1 cellular context compared by ENCODE assay signal in genomic region chr5:109688999-109689739, GRCh38.
TF ChIP-seq lines count a peak whose summit lies in the region.

No MANE protein-coding gene starts in this region.

TF ChIP-seq in WTC11, 78 proteins besides CTCF, POLR2A, EP300 and RAD21 (continued from another document and continues in another):
- TF ChIP-seq STAT6 (CRISPR knock-in tag; conservative IDR thresholded peaks at IDR 0.05; ENCODE audit: low read depth) (no peak; the same call in 1 of the 2 replicates), NFATC4 (CRISPR knock-in tag; IDR thresholded peaks at IDR 0.05) (no peak), SP1 (CRISPR knock-in tag; conservative IDR thresholded peaks at IDR 0.05) (peak; percentile 92), E2F4 (CRISPR knock-in tag; IDR thresholded peaks at IDR 0.05; ENCODE audit: borderline replicate concordance, low read depth) (no peak), NFYB (CRISPR knock-in tag; conservative IDR thresholded peaks at IDR 0.05; ENCODE audit: low read depth) (peak; percentile 74), TCF7 (CRISPR knock-in tag; IDR thresholded peaks at IDR 0.05; ENCODE audit: low read depth) (no peak), SMAD3 (CRISPR knock-in tag; IDR thresholded peaks at IDR 0.05; ENCODE audit: borderline replicate concordance) (no peak), ATF2 (CRISPR knock-in tag; IDR thresholded peaks at IDR 0.05; ENCODE audit: borderline replicate concordance, low read depth) (no peak), IRF2 (CRISPR knock-in tag; IDR thresholded peaks at IDR 0.05; ENCODE audit: borderline replicate concordance, low read depth) (no peak), JAZF1 (CRISPR knock-in tag; IDR thresholded peaks at IDR 0.05) (no peak), GABPB1 (CRISPR knock-in tag; IDR thresholded peaks at IDR 0.05) (no peak), ZNF138 (CRISPR knock-in tag; conservative IDR thresholded peaks at IDR 0.05) (no peak), MYBL2 (CRISPR knock-in tag; IDR thresholded peaks at IDR 0.05) (no peak), PRRX2 (CRISPR knock-in tag; IDR thresholded peaks at IDR 0.05) (no peak), FOXP1 (CRISPR knock-in tag; IDR thresholded peaks at IDR 0.05; ENCODE audit: borderline replicate concordance) (no peak), CBFB (CRISPR knock-in tag; IDR thresholded peaks at IDR 0.05; ENCODE audit: low read depth) (no peak), ZBTB21 (CRISPR knock-in tag; IDR thresholded peaks at IDR 0.05; ENCODE audit: borderline replicate concordance) (no peak), NR3C1 (CRISPR knock-in tag; conservative IDR thresholded peaks at IDR 0.05; ENCODE audit: low read depth) (no peak), ZNF121 (CRISPR knock-in tag; IDR thresholded peaks at IDR 0.05) (no peak), RELA (CRISPR knock-in tag; IDR thresholded peaks at IDR 0.05; ENCODE audit: borderline replicate concordance) (no peak), HMGA2 (CRISPR knock-in tag; IDR thresholded peaks at IDR 0.05) (no peak), KAT7 (CRISPR knock-in tag; IDR thresholded peaks at IDR 0.05; ENCODE audit: borderline replicate concordance) (0 out of 2 replicates have a peak, but pooled peaks have one; percentile 17), NR1H2 (CRISPR knock-in tag; IDR thresholded peaks at IDR 0.05) (no peak), ELF4 (CRISPR knock-in tag; IDR thresholded peaks at IDR 0.05; ENCODE audit: low read depth) (no peak), ZNF423 (CRISPR knock-in tag; IDR thresholded peaks at IDR 0.05) (no peak), MXD4 (CRISPR knock-in tag; IDR thresholded peaks at IDR 0.05; ENCODE audit: borderline replicate concordance) (no peak), ZMAT4 (CRISPR knock-in tag; IDR thresholded peaks at IDR 0.05) (no peak), CREB1 (CRISPR knock-in tag; IDR thresholded peaks at IDR 0.05) (no peak), USF2 (CRISPR knock-in tag; IDR thresholded peaks at IDR 0.05) (no peak), ZNF219 (CRISPR knock-in tag; IDR thresholded peaks at IDR 0.05; ENCODE audit: borderline replicate concordance) (no peak), ZNF232 (CRISPR knock-in tag; IDR thresholded peaks at IDR 0.05) (no peak), NR2C2 (CRISPR knock-in tag; IDR thresholded peaks at IDR 0.05) (no peak)
- TF ChIP-seq, protein P1, sequence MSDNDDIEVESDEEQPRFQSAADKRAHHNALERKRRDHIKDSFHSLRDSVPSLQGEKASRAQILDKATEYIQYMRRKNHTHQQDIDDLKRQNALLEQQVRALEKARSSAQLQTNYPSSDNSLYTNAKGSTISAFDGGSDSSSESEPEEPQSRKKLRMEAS (CRISPR knock-in tag; IDR thresholded peaks at IDR 0.05): peak; percentile 43; the same call in 1 of the 2 replicates
- TF ChIP-seq, protein P2, sequence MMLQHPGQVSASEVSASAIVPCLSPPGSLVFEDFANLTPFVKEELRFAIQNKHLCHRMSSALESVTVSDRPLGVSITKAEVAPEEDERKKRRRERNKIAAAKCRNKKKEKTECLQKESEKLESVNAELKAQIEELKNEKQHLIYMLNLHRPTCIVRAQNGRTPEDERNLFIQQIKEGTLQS (CRISPR knock-in tag; conservative IDR thresholded peaks at IDR 0.05): no peak
- TF ChIP-seq, protein P3, sequence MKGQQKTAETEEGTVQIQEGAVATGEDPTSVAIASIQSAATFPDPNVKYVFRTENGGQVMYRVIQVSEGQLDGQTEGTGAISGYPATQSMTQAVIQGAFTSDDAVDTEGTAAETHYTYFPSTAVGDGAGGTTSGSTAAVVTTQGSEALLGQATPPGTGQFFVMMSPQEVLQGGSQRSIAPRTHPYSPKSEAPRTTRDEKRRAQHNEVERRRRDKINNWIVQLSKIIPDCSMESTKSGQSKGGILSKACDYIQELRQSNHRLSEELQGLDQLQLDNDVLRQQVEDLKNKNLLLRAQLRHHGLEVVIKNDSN (CRISPR knock-in tag; IDR thresholded peaks at IDR 0.05): no peak
- TF ChIP-seq, protein P4, sequence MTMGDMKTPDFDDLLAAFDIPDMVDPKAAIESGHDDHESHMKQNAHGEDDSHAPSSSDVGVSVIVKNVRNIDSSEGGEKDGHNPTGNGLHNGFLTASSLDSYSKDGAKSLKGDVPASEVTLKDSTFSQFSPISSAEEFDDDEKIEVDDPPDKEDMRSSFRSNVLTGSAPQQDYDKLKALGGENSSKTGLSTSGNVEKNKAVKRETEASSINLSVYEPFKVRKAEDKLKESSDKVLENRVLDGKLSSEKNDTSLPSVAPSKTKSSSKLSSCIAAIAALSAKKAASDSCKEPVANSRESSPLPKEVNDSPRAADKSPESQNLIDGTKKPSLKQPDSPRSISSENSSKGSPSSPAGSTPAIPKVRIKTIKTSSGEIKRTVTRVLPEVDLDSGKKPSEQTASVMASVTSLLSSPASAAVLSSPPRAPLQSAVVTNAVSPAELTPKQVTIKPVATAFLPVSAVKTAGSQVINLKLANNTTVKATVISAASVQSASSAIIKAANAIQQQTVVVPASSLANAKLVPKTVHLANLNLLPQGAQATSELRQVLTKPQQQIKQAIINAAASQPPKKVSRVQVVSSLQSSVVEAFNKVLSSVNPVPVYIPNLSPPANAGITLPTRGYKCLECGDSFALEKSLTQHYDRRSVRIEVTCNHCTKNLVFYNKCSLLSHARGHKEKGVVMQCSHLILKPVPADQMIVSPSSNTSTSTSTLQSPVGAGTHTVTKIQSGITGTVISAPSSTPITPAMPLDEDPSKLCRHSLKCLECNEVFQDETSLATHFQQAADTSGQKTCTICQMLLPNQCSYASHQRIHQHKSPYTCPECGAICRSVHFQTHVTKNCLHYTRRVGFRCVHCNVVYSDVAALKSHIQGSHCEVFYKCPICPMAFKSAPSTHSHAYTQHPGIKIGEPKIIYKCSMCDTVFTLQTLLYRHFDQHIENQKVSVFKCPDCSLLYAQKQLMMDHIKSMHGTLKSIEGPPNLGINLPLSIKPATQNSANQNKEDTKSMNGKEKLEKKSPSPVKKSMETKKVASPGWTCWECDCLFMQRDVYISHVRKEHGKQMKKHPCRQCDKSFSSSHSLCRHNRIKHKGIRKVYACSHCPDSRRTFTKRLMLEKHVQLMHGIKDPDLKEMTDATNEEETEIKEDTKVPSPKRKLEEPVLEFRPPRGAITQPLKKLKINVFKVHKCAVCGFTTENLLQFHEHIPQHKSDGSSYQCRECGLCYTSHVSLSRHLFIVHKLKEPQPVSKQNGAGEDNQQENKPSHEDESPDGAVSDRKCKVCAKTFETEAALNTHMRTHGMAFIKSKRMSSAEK (CRISPR knock-in tag; IDR thresholded peaks at IDR 0.05; ENCODE audit: borderline replicate concordance): no peak
- TF ChIP-seq, protein P5, sequence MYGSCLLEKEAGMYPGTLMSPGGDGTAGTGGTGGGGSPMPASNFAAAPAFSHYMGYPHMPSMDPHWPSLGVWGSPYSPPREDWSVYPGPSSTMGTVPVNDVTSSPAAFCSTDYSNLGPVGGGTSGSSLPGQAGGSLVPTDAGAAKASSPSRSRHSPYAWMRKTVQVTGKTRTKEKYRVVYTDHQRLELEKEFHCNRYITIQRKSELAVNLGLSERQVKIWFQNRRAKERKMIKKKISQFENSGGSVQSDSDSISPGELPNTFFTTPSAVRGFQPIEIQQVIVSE (CRISPR knock-in tag; IDR thresholded peaks at IDR 0.05; ENCODE audit: borderline replicate concordance): no peak
- TF ChIP-seq, protein P6, sequence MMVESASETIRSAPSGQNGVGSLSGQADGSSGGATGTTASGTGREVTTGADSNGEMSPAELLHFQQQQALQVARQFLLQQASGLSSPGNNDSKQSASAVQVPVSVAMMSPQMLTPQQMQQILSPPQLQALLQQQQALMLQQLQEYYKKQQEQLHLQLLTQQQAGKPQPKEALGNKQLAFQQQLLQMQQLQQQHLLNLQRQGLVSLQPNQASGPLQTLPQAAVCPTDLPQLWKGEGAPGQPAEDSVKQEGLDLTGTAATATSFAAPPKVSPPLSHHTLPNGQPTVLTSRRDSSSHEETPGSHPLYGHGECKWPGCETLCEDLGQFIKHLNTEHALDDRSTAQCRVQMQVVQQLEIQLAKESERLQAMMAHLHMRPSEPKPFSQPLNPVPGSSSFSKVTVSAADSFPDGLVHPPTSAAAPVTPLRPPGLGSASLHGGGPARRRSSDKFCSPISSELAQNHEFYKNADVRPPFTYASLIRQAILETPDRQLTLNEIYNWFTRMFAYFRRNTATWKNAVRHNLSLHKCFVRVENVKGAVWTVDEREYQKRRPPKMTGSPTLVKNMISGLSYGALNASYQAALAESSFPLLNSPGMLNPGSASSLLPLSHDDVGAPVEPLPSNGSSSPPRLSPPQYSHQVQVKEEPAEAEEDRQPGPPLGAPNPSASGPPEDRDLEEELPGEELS (CRISPR knock-in tag; IDR thresholded peaks at IDR 0.05): no peak; the same call in 1 of the 2 replicates
- TF ChIP-seq, protein P7, sequence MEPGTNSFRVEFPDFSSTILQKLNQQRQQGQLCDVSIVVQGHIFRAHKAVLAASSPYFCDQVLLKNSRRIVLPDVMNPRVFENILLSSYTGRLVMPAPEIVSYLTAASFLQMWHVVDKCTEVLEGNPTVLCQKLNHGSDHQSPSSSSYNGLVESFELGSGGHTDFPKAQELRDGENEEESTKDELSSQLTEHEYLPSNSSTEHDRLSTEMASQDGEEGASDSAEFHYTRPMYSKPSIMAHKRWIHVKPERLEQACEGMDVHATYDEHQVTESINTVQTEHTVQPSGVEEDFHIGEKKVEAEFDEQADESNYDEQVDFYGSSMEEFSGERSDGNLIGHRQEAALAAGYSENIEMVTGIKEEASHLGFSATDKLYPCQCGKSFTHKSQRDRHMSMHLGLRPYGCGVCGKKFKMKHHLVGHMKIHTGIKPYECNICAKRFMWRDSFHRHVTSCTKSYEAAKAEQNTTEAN (CRISPR knock-in tag; IDR thresholded peaks at IDR 0.05): no peak
